ENCODE assay signal across 8 cellular contexts in the genomic region with DNA sequence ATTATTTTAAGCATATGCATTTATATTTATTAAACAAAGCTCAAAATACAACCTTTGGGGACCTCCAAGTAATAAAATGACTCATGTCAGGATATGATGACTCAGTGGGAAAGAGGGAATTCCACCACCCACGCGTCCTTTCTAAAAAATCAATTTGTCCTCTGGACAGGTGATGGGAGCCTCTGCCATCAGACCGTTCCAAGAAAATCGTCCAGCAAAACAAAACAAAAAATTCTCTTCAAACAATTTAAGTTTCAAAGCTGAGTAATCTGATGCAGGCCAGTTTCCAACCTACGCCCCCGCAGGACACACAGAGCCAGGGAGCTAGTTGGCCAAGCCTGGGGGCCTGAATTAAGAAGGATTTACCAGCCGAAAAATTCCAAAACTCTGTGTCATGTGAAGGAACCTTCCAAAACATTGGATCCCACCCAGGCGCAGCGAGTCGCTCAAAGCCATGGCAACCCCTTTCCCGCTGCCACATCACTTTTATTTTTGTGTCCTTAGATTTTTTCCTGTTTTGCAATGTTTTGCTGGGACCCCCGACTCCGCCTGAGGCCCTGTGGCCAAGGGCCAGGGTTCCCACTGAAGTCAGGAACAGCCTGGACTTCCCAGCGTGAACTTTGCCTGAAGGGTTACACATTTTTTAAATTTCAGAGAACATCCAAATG.
A peak's percentile ranks its signal among the peaks of the same experiment; 100 is the strongest.
DNase-seq lines count a peak whose midpoint lies in the region; ATAC-seq and TF ChIP-seq lines count a peak whose summit lies in the region.

No MANE protein-coding gene starts in this region.

- H3K4me2 ChIP-seq in GM23248 (ENCODE audit: unreplicated experiment): peak overlapping the region; percentile 81

- no peaks in the 10 kb centered on the region for H4K20me1 ChIP-seq in GM23248 (ENCODE audit: insufficient read depth)

- TF ChIP-seq CTCF in WI38 (IDR thresholded peaks at IDR 0.05; ENCODE audit: low read depth, low read length) (no peak), retinal pigment epithelial cell (conservative IDR thresholded peaks at IDR 0.05; ENCODE audit: low read depth, low read length) (no peak)

- H3K4me3 ChIP-seq in GM23248 (peak overlapping the region; percentile 50), WI38 (ENCODE audit: low read depth, low read length) (peak overlapping the region; percentile 37), retinal pigment epithelial cell (ENCODE audit: low read length) (no peak overlapping the region)

- no peaks in the 10 kb centered on the region for H3K36me3 ChIP-seq in GM23248 (ENCODE audit: low read depth)

- H3K27me3 ChIP-seq in GM23248 (replicated peaks; ENCODE audit: insufficient read depth): no peaks in the 10 kb centered on the region

- H3K9ac ChIP-seq in GM23248: peak overlapping the region; percentile 73

- 0 to 1% methylated on average over 14 of the region's 14 CpGs for WGBS in GM23248 (ENCODE audit: low coverage in 1 of 2, low lambda C conversion rate in 2 of 2, missing lambda C conversion rate in 2 of 2), 2 experiments

- intact Hi-C loops in left cardiac atrium (cut with DNase I): no loop called here

- peak; percentile 46 to 78 for ATAC-seq in left cardiac atrium
- no peak for ATAC-seq in HG02678 (IDR thresholded peaks at IDR 0.05; ENCODE audit: unreplicated experiment)
- no peak for ATAC-seq in HG03432 (IDR thresholded peaks at IDR 0.05; ENCODE audit: unreplicated experiment)

- peaks cover 15% of the 10 kb centered on the region for H3F3A ChIP-seq in GM23248 (ENCODE audit: insufficient read depth)

- in situ Hi-C loops in GM23248 (cut with MboI): no loop called here

- no peaks in the 10 kb centered on the region for H3K79me2 ChIP-seq in GM23248 (ENCODE audit: insufficient read depth)

- peak overlapping the region; percentile 66 for H3K27ac ChIP-seq in GM23248

- no peaks in the 10 kb centered on the region for H3K9me3 ChIP-seq in GM23248 (ENCODE audit: low read depth)

- no peak overlapping the region for H2AFZ ChIP-seq in GM23248

- peaks cover 21% of the 10 kb centered on the region for H3K4me1 ChIP-seq in GM23248 (ENCODE audit: insufficient read depth)

- no peaks in the 10 kb centered on the region for H3K9me2 ChIP-seq in GM23248 (ENCODE audit: insufficient read depth)

- DNase-seq in GM23248: peak; percentile 100
- DNase-seq in left cardiac atrium: peak; percentile 79
- DNase-seq in retinal pigment epithelial cell (ENCODE audit: low read depth): peak; percentile 91
- no peak for DNase-seq in NCI-H2081 (lab: John Stamatoyannopoulos, UW)
- DNase-seq in activated gamma-delta T cell treated with Interleukin-2 at 50 U/mL for 16 hours: no peak

Comparison
In these comparisons a context has a peak if more than half of its experiments do, and no peak if none do; other contexts are left out.
1. DNase-seq: peak in GM23248 (single experiment), left cardiac atrium (single experiment) and retinal pigment epithelial cell (single experiment); none in NCI-H2081 (0 of 2) and activated gamma-delta T cell treated with Interleukin-2 at 50 U/mL for 16 hours (single experiment).
2. ATAC-seq: peak in left cardiac atrium (2 of 2); none in HG02678 (single experiment) and HG03432 (single experiment).